22 cellular contexts compared by ENCODE assay signal in the genomic region with DNA sequence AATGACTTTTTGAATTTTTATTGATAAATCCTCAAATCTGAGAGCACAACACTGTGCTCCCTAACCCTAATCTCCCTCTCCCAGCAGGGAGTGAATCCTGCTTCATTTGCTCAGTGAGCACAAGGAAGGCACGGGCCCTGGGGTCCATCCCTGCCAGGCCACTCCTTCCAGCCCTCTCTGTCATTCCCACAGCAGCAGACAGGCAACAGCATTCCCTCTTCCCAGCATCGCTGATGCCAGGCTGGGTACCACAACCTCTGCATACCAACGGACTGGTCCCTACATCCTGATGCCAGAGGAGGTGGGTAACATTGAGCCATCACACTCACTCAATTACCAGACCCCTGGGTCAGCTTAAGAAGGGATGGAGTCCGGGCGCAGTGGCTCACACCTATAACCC.
"Had no signal": no experiment of that assay in that cellular context is flagged by ENCODE, and none has a peak within 500 bp of the region (broad histone marks: within the 10 kb centered on the region; RNA-seq: fewer than 3 reads in every experiment).

No MANE protein-coding gene starts in this region.

- H3K4me3 ChIP-seq: coronary artery, dorsolateral prefrontal cortex, esophagus squamous epithelium, gastroesophageal sphincter, heart left ventricle, hepatocyte, left lung, lower lobe of right lung, mucosa of descending colon had no signal

- DNase-seq: cerebellar nuclear complex; dermis blood vessel endothelial cell; dorsolateral prefrontal cortex; effector CD4-positive, alpha-beta T cell; effector memory CD4-positive, alpha-beta T cell; esophagus squamous epithelium; foreskin fibroblast; heart left ventricle; hypothalamus; immature natural killer cell; islet precursor cell; kidney; kidney glomerular epithelial cell; left lung; left ventricle myocardium superior; lower lobe of right lung; mesenchymal stem cell; mucosa of descending colon had no signal

- H3K4me1 ChIP-seq: gastroesophageal sphincter, heart left ventricle, left lung had no signal

- H3K27ac ChIP-seq: coronary artery, dorsolateral prefrontal cortex, esophagus squamous epithelium, gastroesophageal sphincter, heart left ventricle, left lung, lower lobe of right lung had no signal

- H3K4me2 ChIP-seq: hepatocyte had no signal

- ATAC-seq: gastroesophageal sphincter, heart left ventricle, left lung, left ventricle myocardium superior, lower lobe of right lung, mucosa of descending colon had no signal

- H3K79me2 ChIP-seq: hepatocyte had no signal

- H3K9me3 ChIP-seq: esophagus squamous epithelium, gastroesophageal sphincter, heart left ventricle, left lung, lower lobe of right lung, mucosa of descending colon had no signal

- H3K9me3 Mint-ChIP-seq: immature natural killer cell, mesothelial cell of epicardium had no signal

- H3K4me3 Mint-ChIP-seq: immature natural killer cell, mesothelial cell of epicardium had no signal

- H3K4me1 Mint-ChIP-seq: mesothelial cell of epicardium had no signal

- H3K27ac Mint-ChIP-seq: immature natural killer cell, mesothelial cell of epicardium had no signal

- H3K27me3 ChIP-seq: dorsolateral prefrontal cortex, esophagus squamous epithelium, gastroesophageal sphincter, heart left ventricle, hepatocyte, left lung had no signal

- H2AFZ ChIP-seq: hepatocyte had no signal
